In genomic region chr12:124624823-124625222, GRCh38 we compare ENCODE assay signal across 15 cellular contexts. TPM values are rescaled to one million over a fixed set of nuclear protein-coding genes. Genes with fewer than 3 reads are reported as not detected.
DNase-seq lines count a peak whose midpoint lies in the region; ATAC-seq and TF ChIP-seq lines count a peak whose summit lies in the region.
"Had no signal": no experiment of that assay in that cellular context is flagged by ENCODE, and none has a peak within 500 bp of the region (broad histone marks: within the 10 kb centered on the region; RNA-seq: fewer than 3 reads in every experiment).

No MANE protein-coding gene starts in this region.

- H3K27ac ChIP-seq in PC-9 (peak overlapping the region; percentile 84), osteoblast (ENCODE audit: low read depth, low read length) (no peak overlapping the region)

- H3K4me3 ChIP-seq in H7 (ENCODE audit: insufficient read depth, low read depth, low read length) (no peak overlapping the region), PC-9 (no peak overlapping the region), osteoblast (ENCODE audit: insufficient read depth, low read length) (no peak overlapping the region)
- H3K4me3 ChIP-seq: A549, HAP-1 had no signal

- DNase-seq in H7 (peak; percentile 40), PC-9 (no peak), osteoblast (ENCODE audit: insufficient read length, low spot score, missing footprints) (peak; percentile 65), islet precursor cell (no peak), inferior parietal cortex (ENCODE audit: extremely low spot score) (no peak)
- DNase-seq: BE2C; Caco-2; CD8-positive, alpha-beta memory T cell; DMS53; GOT3; HFFc6 had no signal

- H3K9me3 ChIP-seq in PC-9 (ENCODE audit: insufficient read depth, low read depth) (no peaks in the 10 kb centered on the region), osteoblast (ENCODE audit: low read depth, low read length) (peaks cover 5% of the 10 kb centered on the region)
- H3K9me3 ChIP-seq: BE2C, Caco-2, HAP-1 had no signal

- no peaks in the 10 kb centered on the region for H3K27me3 ChIP-seq in H7 (ENCODE audit: control insufficient read depth, insufficient read depth, low read length)
- no peaks in the 10 kb centered on the region for H3K27me3 ChIP-seq in PC-9 (ENCODE audit: insufficient read depth, low read depth)
- no peaks in the 10 kb centered on the region for H3K27me3 ChIP-seq in osteoblast (ENCODE audit: insufficient read depth, low read length)
- H3K27me3 ChIP-seq: BE2C had no signal

- H3K79me2 ChIP-seq in PC-9 (ENCODE audit: low read depth) (no peaks in the 10 kb centered on the region), osteoblast (ENCODE audit: insufficient read depth, low read length) (no peaks in the 10 kb centered on the region)

- H3K36me3 ChIP-seq in H7 (replicated peaks; ENCODE audit: control insufficient read depth, insufficient read depth, low read length) (no peaks in the 10 kb centered on the region), PC-9 (ENCODE audit: low read depth) (no peaks in the 10 kb centered on the region), osteoblast (ENCODE audit: insufficient read depth, low read length) (no peaks in the 10 kb centered on the region)
- H3K36me3 ChIP-seq: BE2C, HAP-1 had no signal

- no peaks in the 10 kb centered on the region for H4K20me1 ChIP-seq in PC-9 (ENCODE audit: insufficient read depth)
- no peaks in the 10 kb centered on the region for H4K20me1 ChIP-seq in osteoblast (ENCODE audit: insufficient read depth, low read length)

- H3K4me1 ChIP-seq in PC-9 (replicated peaks; ENCODE audit: insufficient read depth) (peaks cover 58% of the 10 kb centered on the region), osteoblast (ENCODE audit: insufficient read depth, low read length) (peaks cover 33% of the 10 kb centered on the region)

- no peaks in the 10 kb centered on the region for H3K9me2 ChIP-seq in PC-9 (ENCODE audit: insufficient read depth)

- H3F3A ChIP-seq in PC-9 (ENCODE audit: insufficient read depth, low read depth), result peaks cover 32% of the 10 kb centered on the region; the same call in 1 of the 2 replicates

- no peak overlapping the region for H2AFZ ChIP-seq in PC-9
- no peak overlapping the region for H2AFZ ChIP-seq in osteoblast (ENCODE audit: low read length)

- intact Hi-C loops in PC-9 (cut with micrococcal nuclease; ENCODE audit: unreplicated experiment), result no loop called here

- H3K4me2 ChIP-seq in PC-9 (peak overlapping the region; percentile 73), osteoblast (ENCODE audit: insufficient read depth, low read length) (no peak overlapping the region)
- H3K4me2 ChIP-seq: A549 had no signal

- CTCF ChIA-PET in PC-9 (lab: Charles Lee), result no interaction called here

- TF ChIP-seq CTCF in PC-9 (conservative IDR thresholded peaks at IDR 0.05) (no peak), osteoblast (IDR thresholded peaks at IDR 0.05; ENCODE audit: extremely low read depth, low read depth, low read length) (no peak)

- POLR2A ChIA-PET in PC-9 (lab: Charles Lee; ENCODE audit: unreplicated experiment), result no interaction called here

- no TSS peak for BruUV-seq in PC-9 (replicated peaks; lab: Mats Ljungman, UMichigan)

- ATAC-seq in GM18517 (IDR thresholded peaks at IDR 0.05; ENCODE audit: unreplicated experiment), result no peak
- ATAC-seq: A549, HepG2 had no signal

RNA-seq across cellular contexts. Expression of gene NCOR2, which starts 57.4 kb away (rescaled TPM):
- 25.1 and 27.2 TPM in 2 replicates for total RNA-seq in H7 (2014; rRNA removed; shearing (Covaris generic))
- total RNA-seq in PC-9 (2021) (319 and 368 TPM in 2 replicates), osteoblast (45.2 and 47.1 TPM in 2 replicates)

Comparison
In these comparisons a context has a peak if more than half of its experiments do, and no peak if none do; other contexts are left out.
1. DNase-seq: peak in H7 (single experiment) and osteoblast (single experiment); none in PC-9 (0 of 2), islet precursor cell (single experiment) and inferior parietal cortex (single experiment).